Comparison of ENCODE assay signal across 8 cellular contexts in genomic region chr1:94925561-94926364, GRCh38. TPM values are rescaled to one million over a fixed set of nuclear protein-coding genes. Genes with fewer than 3 reads are reported as not detected.
DNase-seq lines count a peak whose midpoint lies in the region; ATAC-seq and TF ChIP-seq lines count a peak whose summit lies in the region.

No MANE protein-coding gene starts in this region.

- intact Hi-C loops in CD14-positive monocyte (cut with micrococcal nuclease): no loop called here

- H3K4me3 ChIP-seq in epithelial cell of esophagus (ENCODE audit: low read length): peak overlapping the region; percentile 68

- peaks cover 12% of the 10 kb centered on the region for H3K4me1 Mint-ChIP-seq in CD14-positive monocyte
- peaks cover 27% of the 10 kb centered on the region for H3K4me1 Mint-ChIP-seq in stimulated activated memory B cell treated with anti-CD40 and anti-IgM and Interleukin-4, amounts not matched to agents 10 μg/mL and 1 μg/mL and 100 μg/mL, for 72 hours

- ATAC-seq in GM19467 (IDR thresholded peaks at IDR 0.05; ENCODE audit: unreplicated experiment): peak; percentile 36
- no peak for ATAC-seq in stimulated activated memory B cell treated with anti-CD40 and anti-IgM and Interleukin-4, amounts not matched to agents 10 μg/mL and 1 μg/mL and 100 μg/mL, for 72 hours

- TF ChIP-seq CTCF in CD14-positive monocyte (IDR thresholded peaks at IDR 0.05): no peak
- TF ChIP-seq CTCF in epithelial cell of esophagus (IDR thresholded peaks at IDR 0.05; ENCODE audit: insufficient read depth, low read depth, low read length, missing control alignments): no peak

- peak overlapping the region in 1 of 7 donors; percentile 18 for H3K27ac Mint-ChIP-seq in CD14-positive monocyte
- no peak overlapping the region for H3K27ac Mint-ChIP-seq in stimulated activated memory B cell treated with anti-CD40 and anti-IgM and Interleukin-4, amounts not matched to agents 10 μg/mL and 1 μg/mL and 100 μg/mL, for 72 hours

- peaks cover 54 to 84% (median 65%) of the 10 kb centered on the region in 3 donors for H3K27me3 Mint-ChIP-seq in CD14-positive monocyte (ENCODE audit: low read depth in 3 of 3)
- H3K27me3 Mint-ChIP-seq in stimulated activated memory B cell treated with anti-CD40 and anti-IgM and Interleukin-4, amounts not matched to agents 10 μg/mL and 1 μg/mL and 100 μg/mL, for 72 hours: peaks cover 39% of the 10 kb centered on the region

- DNase-seq in CD14-positive monocyte (ENCODE audit: low spot score) (no peak), NCI-H1048 (lab: John Stamatoyannopoulos, UW) (peak; percentile 76), epithelial cell of esophagus (ENCODE audit: low read depth) (peak; percentile 63), lung microvascular endothelial cell (ENCODE audit: low read depth in 2 of 2) (peak; percentile 83 to 84), T-helper 9 cell (no peak)
- DNase-seq in activated CD4-positive, alpha-beta T cell treated with anti-CD3 and anti-CD28 coated beads for 4 hours: peak; percentile 6 to 10

- H3K9me3 Mint-ChIP-seq in CD14-positive monocyte: peaks cover 0 to 19% (median 8%) of the 10 kb centered on the region in 7 donors
- no peaks in the 10 kb centered on the region for H3K9me3 Mint-ChIP-seq in stimulated activated memory B cell treated with anti-CD40 and anti-IgM and Interleukin-4, amounts not matched to agents 10 μg/mL and 1 μg/mL and 100 μg/mL, for 72 hours

- H3K4me3 Mint-ChIP-seq in CD14-positive monocyte: peak overlapping the region; percentile 71 to 89
- peak overlapping the region; percentile 82 for H3K4me3 Mint-ChIP-seq in stimulated activated memory B cell treated with anti-CD40 and anti-IgM and Interleukin-4, amounts not matched to agents 10 μg/mL and 1 μg/mL and 100 μg/mL, for 72 hours

- peaks cover 3 to 10% of the 10 kb centered on the region in 2 donors for H3K36me3 Mint-ChIP-seq in CD14-positive monocyte
- no peaks in the 10 kb centered on the region for H3K36me3 Mint-ChIP-seq in stimulated activated memory B cell treated with anti-CD40 and anti-IgM and Interleukin-4, amounts not matched to agents 10 μg/mL and 1 μg/mL and 100 μg/mL, for 72 hours

RNA-seq across cellular contexts. Expression of gene CNN3, which starts 1.1 kb away (rescaled TPM):
- under 1 TPM; 0.08 TPM for polyA plus RNA-seq in CD14-positive monocyte
- 505 and 669 TPM in 2 replicates for total RNA-seq in lung microvascular endothelial cell

Comparison
In these comparisons a context has a peak if more than half of its experiments do, and no peak if none do; other contexts are left out.
1. DNase-seq: peak in NCI-H1048 (single experiment), activated CD4-positive, alpha-beta T cell treated with anti-CD3 and anti-CD28 coated beads for 4 hours (2 of 2), epithelial cell of esophagus (single experiment) and lung microvascular endothelial cell (2 of 2); none in CD14-positive monocyte (single experiment) and T-helper 9 cell (single experiment).